In the genomic region with DNA sequence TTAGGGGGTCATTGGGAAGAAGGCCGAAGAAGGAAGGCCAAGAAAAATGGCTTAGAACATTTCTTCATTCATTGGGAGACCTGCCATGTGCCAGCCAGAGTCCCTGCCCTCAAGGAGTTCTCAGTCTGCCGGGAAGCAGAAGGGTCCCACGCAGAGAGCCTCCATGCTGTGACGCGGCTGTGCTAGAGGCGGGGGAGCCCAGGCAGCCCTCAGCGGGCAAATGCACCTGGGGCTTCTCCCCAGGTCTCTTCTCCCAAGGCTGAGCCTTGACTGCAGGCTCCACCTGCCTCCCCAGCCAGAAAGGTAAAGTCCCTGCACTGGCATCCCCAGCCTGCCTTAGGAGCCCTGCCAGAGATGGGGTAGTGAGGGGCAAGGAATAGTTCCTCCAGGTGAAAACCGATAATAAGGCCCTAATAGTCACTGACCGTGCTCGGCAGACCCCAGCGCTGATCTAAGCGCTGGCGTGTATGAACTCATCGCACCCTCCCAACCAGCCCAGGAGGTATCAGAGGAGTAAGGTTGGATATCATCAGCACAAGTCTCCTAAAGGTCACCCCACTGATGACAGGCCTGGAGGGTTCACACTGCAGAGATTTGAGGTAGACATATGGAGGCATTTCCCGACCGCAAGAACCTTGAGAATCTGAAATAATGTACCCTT, we compare ENCODE assay signal across 8 cellular contexts. TPM values are rescaled to one million over a fixed set of nuclear protein-coding genes. Genes with fewer than 3 reads are reported as not detected.
DNase-seq lines count a peak whose midpoint lies in the region; ATAC-seq and TF ChIP-seq lines count a peak whose summit lies in the region.

No MANE protein-coding gene starts in this region.

- no peaks in the 10 kb centered on the region for H3K27me3 Mint-ChIP-seq in activated T-helper 17 cell treated with anti-CD3 and anti-CD28 coated beads, Interleukin-2, amount 50 U/mL, for 72 hours

- peak; percentile 29 for ATAC-seq in activated T-helper 17 cell treated with anti-CD3 and anti-CD28 coated beads, Interleukin-2, amount 50 U/mL, for 72 hours (replicated peaks)
- ATAC-seq in HG03175 (IDR thresholded peaks at IDR 0.05; ENCODE audit: unreplicated experiment) (no peak), GM19463 (IDR thresholded peaks at IDR 0.05; ENCODE audit: unreplicated experiment) (no peak)

- peaks cover 5% of the 10 kb centered on the region for H3K4me1 Mint-ChIP-seq in activated T-helper 17 cell treated with anti-CD3 and anti-CD28 coated beads, Interleukin-2, amount 50 U/mL, for 72 hours

- DNase-seq in iPS DF 6.9 (ENCODE audit: low read depth, low spot score) (no peak), spleen (no peak), SW 1271 (lab: John Stamatoyannopoulos, UW) (no peak)
- DNase-seq in activated CD4-positive, alpha-beta T cell treated with anti-CD3 and anti-CD28 coated beads, Interleukin-2, amount 50 U/mL, for 4 hours: no peak

- no peaks in the 10 kb centered on the region for H3K27me3 ChIP-seq in iPS DF 6.9 (ENCODE audit: control insufficient read depth, insufficient read depth, low read length)
- peaks cover 0 to 34% (median 0%) of the 10 kb centered on the region in 7 donors for H3K27me3 ChIP-seq in spleen (replicated peaks in 1 of 7)

- H3K36me3 ChIP-seq in HEK293 (ENCODE audit: control insufficient read depth in 2 of 2, insufficient read depth in 1 of 2, low read length in 2 of 2): no peaks in the 10 kb centered on the region
- H3K36me3 ChIP-seq in iPS DF 6.9 (ENCODE audit: control insufficient read depth, insufficient read depth, low read length): no peaks in the 10 kb centered on the region
- H3K36me3 ChIP-seq in spleen: no peaks in the 10 kb centered on the region

- H3K4me1 ChIP-seq in HEK293 (ENCODE audit: control insufficient read depth, insufficient read depth, low read length) (peaks cover 3% of the 10 kb centered on the region; the same call in 1 of the 2 replicates), iPS DF 6.9 (ENCODE audit: control insufficient read depth, insufficient read depth, low read length) (no peaks in the 10 kb centered on the region), spleen (peaks cover 0 to 33% (median 16%) of the 10 kb centered on the region in 6 donors)

- peak overlapping the region; percentile 79; the same call in 1 of the 2 replicates for H3K27ac ChIP-seq in HEK293 (ENCODE audit: extremely low read depth, low read depth, low read length)
- H3K27ac ChIP-seq in iPS DF 6.9 (ENCODE audit: low read length): no peak overlapping the region
- H3K27ac ChIP-seq in spleen: peak overlapping the region; percentile 54 to 87 (median 80)

- peak overlapping the region; percentile 90 for H3K4me3 Mint-ChIP-seq in activated T-helper 17 cell treated with anti-CD3 and anti-CD28 coated beads, Interleukin-2, amount 50 U/mL, for 72 hours

- no peak for TF ChIP-seq CTCF in HEK293 (tag by site-specific recombination; IDR thresholded peaks at IDR 0.05)
- no peak for TF ChIP-seq CTCF in spleen (IDR thresholded peaks at IDR 0.05 in 8 of 11, conservative IDR thresholded peaks at IDR 0.05 in 3 of 11)

- peak overlapping the region; percentile 56 for H3K4me3 ChIP-seq in HEK293 (ENCODE audit: low read depth, low read length)
- peak overlapping the region; percentile 70; the same call in 1 of the 2 replicates for H3K4me3 ChIP-seq in iPS DF 6.9 (ENCODE audit: low read length)
- peak overlapping the region; percentile 27 to 75 (median 49) for H3K4me3 ChIP-seq in spleen

- CTCF ChIA-PET in HEK293 (lab: Yijun Ruan, JAX): interaction anchor here (1.0 to 1.1 kb wide), 2 partner anchors 11 to 124 kb away, joined by 3 read pairs; no protein-coding TSS in a partner anchor

- no CpG with 5 or more reads among the region's 16 CpGs for WGBS in iPS DF 6.9 (ENCODE audit: insufficient coverage, insufficient read length)
- whole genome bisulfite sequencing in spleen, 5 donors: 50 to 64% (median 54%) methylated on average over 16 of the region's 16 CpGs

- POLR2A ChIA-PET in HEK293 (lab: Yijun Ruan, JAX): interaction anchor here (1.8 kb wide), 1 partner anchor 31 kb away, joined by 13 read pairs; the partner anchor contains the start of gene MRPL58

- no peaks in the 10 kb centered on the region for H3K9me3 Mint-ChIP-seq in activated T-helper 17 cell treated with anti-CD3 and anti-CD28 coated beads, Interleukin-2, amount 50 U/mL, for 72 hours

- intact Hi-C loops in spleen (cut with DNase I; ENCODE audit: low total_unique reads): no loop called here

- no peaks in the 10 kb centered on the region for H3K36me3 Mint-ChIP-seq in activated T-helper 17 cell treated with anti-CD3 and anti-CD28 coated beads, Interleukin-2, amount 50 U/mL, for 72 hours (ENCODE audit: low read depth)

- H3K27ac Mint-ChIP-seq in activated T-helper 17 cell treated with anti-CD3 and anti-CD28 coated beads, Interleukin-2, amount 50 U/mL, for 72 hours: peak overlapping the region; percentile 83

- TF ChIP-seq POLR2A in spleen (IDR thresholded peaks at IDR 0.05): no peak

- H3K9me3 ChIP-seq in HEK293 (ENCODE audit: control insufficient read depth, insufficient read depth, low read depth, low read length) (no peaks in the 10 kb centered on the region), iPS DF 6.9 (ENCODE audit: control insufficient read depth, insufficient read depth, low read length) (no peaks in the 10 kb centered on the region), spleen (no peaks in the 10 kb centered on the region)

TF ChIP-seq in HEK293, 187 proteins besides CTCF, POLR2A, EP300 and RAD21:
- no peak for TF ChIP-seq ZNF658 (tag by site-specific recombination; IDR thresholded peaks at IDR 0.05)
- no peak for TF ChIP-seq ZNF423 (tag by site-specific recombination; IDR thresholded peaks at IDR 0.05)
- peak; percentile 24; the same call in 1 of the 2 replicates for TF ChIP-seq ZIC2 (tag by site-specific recombination; IDR thresholded peaks at IDR 0.05)
- TF ChIP-seq ZNF292 (tag by site-specific recombination; IDR thresholded peaks at IDR 0.05; ENCODE audit: borderline replicate concordance, low read depth): no peak
- no peak for TF ChIP-seq ZBTB44 (tag by site-specific recombination; IDR thresholded peaks at IDR 0.05)

RNA-seq across cellular contexts. Expression of gene CDR2L, which starts 6.0 kb away (rescaled TPM):
- 1 to 10 TPM in 1 of 2 donors, under 1 TPM in 1; 0.56 to 1.2 TPM for total RNA-seq in activated T-helper 17 cell treated with anti-CD3 and anti-CD28 coated beads, Interleukin-2, amount 50 U/mL, for 72 hours
- 1 to 10 TPM; 1.5 to 6.0 (median 3.0) TPM for total RNA-seq in spleen
- 1 to 10 TPM in 1 of 3 donors, under 1 TPM in 2; 0.48 to 1.5 (median 0.85) TPM for polyA plus RNA-seq in spleen

RNA-seq across cellular contexts. Expression of gene HID1, which starts 8.9 kb away (rescaled TPM):
- total RNA-seq in activated T-helper 17 cell treated with anti-CD3 and anti-CD28 coated beads, Interleukin-2, amount 50 U/mL, for 72 hours: 1 to 10 TPM; 1.2 to 2.8 TPM
- total RNA-seq in spleen: 10 to 100 TPM; 11.9 to 39.4 (median 26.5) TPM
- 10 to 100 TPM in 2 of 3 donors, 1 to 10 TPM in 1; 5.2 to 23.8 (median 17.2) TPM for polyA plus RNA-seq in spleen

RNA-seq across cellular contexts. Expression of gene MRPL58, which starts 31.0 kb away (rescaled TPM):
- 10 to 100 TPM; 25.4 to 48.2 TPM for total RNA-seq in activated T-helper 17 cell treated with anti-CD3 and anti-CD28 coated beads, Interleukin-2, amount 50 U/mL, for 72 hours
- 10 to 100 TPM; 16.5 to 60.7 (median 20.5) TPM for total RNA-seq in spleen
- 10 to 100 TPM; 33.1 to 43.3 (median 41.6) TPM for polyA plus RNA-seq in spleen

RNA-seq across cellular contexts. Expression of gene OTOP3, which starts 45.8 kb away (rescaled TPM):
- total RNA-seq in activated T-helper 17 cell treated with anti-CD3 and anti-CD28 coated beads, Interleukin-2, amount 50 U/mL, for 72 hours: not detected
- not detected for total RNA-seq in spleen
- polyA plus RNA-seq in spleen: not detected

RNA-seq across cellular contexts. Expression of gene OTOP2, which starts 57.4 kb away (rescaled TPM):
- total RNA-seq in activated T-helper 17 cell treated with anti-CD3 and anti-CD28 coated beads, Interleukin-2, amount 50 U/mL, for 72 hours: not detected
- total RNA-seq in spleen: not detected
- not detected for polyA plus RNA-seq in spleen
